1 cellular context compared by ENCODE assay signal in the genomic region with DNA sequence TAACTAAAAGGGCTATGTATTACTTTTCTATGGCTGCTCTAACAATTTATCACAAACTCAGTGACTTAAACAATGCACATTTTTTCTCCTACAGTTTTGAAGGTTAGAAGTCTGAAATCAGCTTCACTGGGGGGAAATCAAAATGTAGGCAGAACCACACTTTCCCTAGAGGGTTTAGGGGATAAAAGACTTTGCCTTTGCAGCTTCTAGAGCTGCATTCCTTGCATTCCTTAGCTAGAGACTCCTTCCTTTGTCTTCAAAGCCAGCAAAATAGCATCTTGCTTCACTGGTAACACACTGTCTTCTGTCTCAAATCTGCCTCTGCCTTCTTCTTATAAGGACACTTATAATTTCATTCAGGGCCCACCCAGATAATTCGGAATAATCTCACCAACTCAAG.
TF ChIP-seq lines count a peak whose summit lies in the region.

No MANE protein-coding gene starts in this region.

TF ChIP-seq in endothelial cell of umbilical vein, 7 proteins besides CTCF, POLR2A, EP300 and RAD21:
- TF ChIP-seq, protein P1, sequence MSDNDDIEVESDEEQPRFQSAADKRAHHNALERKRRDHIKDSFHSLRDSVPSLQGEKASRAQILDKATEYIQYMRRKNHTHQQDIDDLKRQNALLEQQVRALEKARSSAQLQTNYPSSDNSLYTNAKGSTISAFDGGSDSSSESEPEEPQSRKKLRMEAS (IDR thresholded peaks at IDR 0.05; ENCODE audit: insufficient read depth, insufficient read length), result no peak
- TF ChIP-seq GATA2 (IDR thresholded peaks at IDR 0.05; ENCODE audit: insufficient read depth, insufficient read length, low read depth, low read length) (no peak), FOS (IDR thresholded peaks at IDR 0.05; ENCODE audit: borderline replicate concordance, insufficient read depth, low read length) (no peak), MYC (IDR thresholded peaks at IDR 0.05; ENCODE audit: low read depth, low read length) (no peak), JUN (IDR thresholded peaks at IDR 0.05; ENCODE audit: borderline replicate concordance, insufficient read depth, insufficient read length, low read depth) (no peak), EZH2 (IDR thresholded peaks at IDR 0.05; ENCODE audit: borderline replicate concordance, low read depth, low read length, severe bottlenecking) (no peak), POLR2AphosphoS5 (IDR thresholded peaks at IDR 0.05; ENCODE audit: insufficient read depth, low read depth, low read length) (no peak)
